In the genomic region with DNA sequence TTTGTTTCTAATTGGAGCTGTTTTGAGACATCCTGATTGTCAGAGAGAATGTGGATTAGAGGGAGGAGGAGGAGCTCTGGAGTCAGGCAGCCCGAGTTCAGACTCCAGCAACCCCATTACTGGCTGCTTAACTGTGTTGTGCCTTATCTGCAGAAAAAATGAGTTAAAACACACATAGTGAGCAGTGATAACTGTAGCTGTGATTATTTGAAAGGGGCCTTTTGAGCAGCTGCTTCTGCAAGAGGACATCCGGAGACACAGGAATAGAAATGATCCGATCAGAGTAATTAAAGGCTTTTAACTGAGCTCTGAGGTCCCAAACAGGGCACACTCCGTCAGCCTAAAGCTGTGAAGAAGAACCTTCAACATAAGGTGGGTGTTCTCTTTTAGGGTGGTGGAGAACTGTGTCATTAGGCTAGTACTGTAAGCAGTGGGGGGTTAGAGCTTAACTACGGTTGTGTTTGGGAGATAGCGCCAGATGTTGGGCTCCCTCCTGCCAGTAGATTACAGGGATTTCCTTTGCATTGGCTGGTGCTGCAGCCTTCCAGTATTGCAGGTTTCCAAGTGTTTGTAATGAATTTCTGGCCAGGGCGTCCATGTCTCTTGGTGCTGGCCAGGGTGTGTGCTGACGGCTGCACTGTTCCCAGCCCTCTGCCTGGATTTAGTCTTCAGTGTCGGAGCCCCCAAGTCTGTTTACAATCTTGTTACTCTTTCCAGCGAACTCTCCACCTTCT, we compare ENCODE assay signal across 9 cellular contexts. TPM values are rescaled to one million over a fixed set of nuclear protein-coding genes. Genes with fewer than 3 reads are reported as not detected.
DNase-seq lines count a peak whose midpoint lies in the region; ATAC-seq and TF ChIP-seq lines count a peak whose summit lies in the region.
"Had no signal": no experiment of that assay in that cellular context is flagged by ENCODE, and none has a peak within 500 bp of the region (broad histone marks: within the 10 kb centered on the region; RNA-seq: fewer than 3 reads in every experiment).

No MANE protein-coding gene starts in this region.

- H3K4me3 Mint-ChIP-seq in CD4-positive, alpha-beta memory T cell: no peak overlapping the region

- no peak for TF ChIP-seq EP300 in gastroesophageal sphincter (IDR thresholded peaks at IDR 0.05)

- H3K9me2 ChIP-seq in OCI-LY7 (ENCODE audit: insufficient read depth, low read length) (no peaks in the 10 kb centered on the region), PC-9 (ENCODE audit: insufficient read depth) (no peaks in the 10 kb centered on the region)

- peaks cover 48 to 84% (median 66%) of the 10 kb centered on the region in 4 donors for H3K4me1 Mint-ChIP-seq in CD4-positive, alpha-beta memory T cell

- H2AFZ ChIP-seq in osteoblast (ENCODE audit: low read length) (no peak overlapping the region), OCI-LY7 (ENCODE audit: low read length) (no peak overlapping the region), PC-9 (no peak overlapping the region)

- peak; percentile 46 for ATAC-seq in SK-N-SH treated with all-trans-retinoic acid at 6 μM for 48 hours
- peak; percentile 85 for ATAC-seq in gastroesophageal sphincter
- no peak for ATAC-seq in GM19351 (IDR thresholded peaks at IDR 0.05; ENCODE audit: unreplicated experiment)

- H3K27ac Mint-ChIP-seq in CD4-positive, alpha-beta memory T cell: peak overlapping the region in 6 of 7 donors; percentile 4 to 81 (median 39)

- no peaks in the 10 kb centered on the region for H3K27me3 Mint-ChIP-seq in CD4-positive, alpha-beta memory T cell

- TF ChIP-seq POLR2A in gastroesophageal sphincter (IDR thresholded peaks at IDR 0.05): no peak

- no peaks in the 10 kb centered on the region for H3F3A ChIP-seq in PC-9 (ENCODE audit: insufficient read depth, low read depth)

- no peak overlapping the region for H3K27ac ChIP-seq in CD4-positive, alpha-beta memory T cell (ENCODE audit: low read depth, low read length)
- peak overlapping the region; percentile 2 to 76 (median 75) for H3K27ac ChIP-seq in gastroesophageal sphincter
- peak overlapping the region; percentile 47 for H3K27ac ChIP-seq in osteoblast (ENCODE audit: low read depth, low read length)
- no peak overlapping the region for H3K27ac ChIP-seq in OCI-LY7 (ENCODE audit: low read depth, low read length, poor library complexity, severe bottlenecking)
- no peak overlapping the region for H3K27ac ChIP-seq in PC-9
- H3K27ac ChIP-seq: HL-60 had no signal

- H3K4me2 ChIP-seq in osteoblast (ENCODE audit: insufficient read depth, low read length) (peak overlapping the region; percentile 85), OCI-LY7 (ENCODE audit: low read length) (no peak overlapping the region), PC-9 (no peak overlapping the region)

- intact Hi-C loops in CD4-positive, alpha-beta memory T cell (cut with micrococcal nuclease): no loop called here
- intact Hi-C loops in OCI-LY7 (cut with micrococcal nuclease; ENCODE audit: unreplicated experiment): no loop called here
- intact Hi-C loops in PC-9 (cut with micrococcal nuclease; ENCODE audit: unreplicated experiment): no loop called here

- H3K79me2 ChIP-seq in osteoblast (ENCODE audit: insufficient read depth, low read length) (peaks cover 97% of the 10 kb centered on the region), OCI-LY7 (ENCODE audit: insufficient read depth, low read depth, low read length) (peaks cover 4% of the 10 kb centered on the region; the same call in 1 of the 2 replicates), PC-9 (ENCODE audit: low read depth) (peaks cover 21% of the 10 kb centered on the region)

- H3K36me3 ChIP-seq in CD4-positive, alpha-beta memory T cell (ENCODE audit: insufficient read depth, low read length): no peaks in the 10 kb centered on the region
- H3K36me3 ChIP-seq in gastroesophageal sphincter (no peaks in the 10 kb centered on the region), osteoblast (ENCODE audit: insufficient read depth, low read length) (no peaks in the 10 kb centered on the region), OCI-LY7 (ENCODE audit: insufficient read depth, low read length) (no peaks in the 10 kb centered on the region), PC-9 (ENCODE audit: low read depth) (no peaks in the 10 kb centered on the region)

- 11 to 15% methylated on average over 9 to 10 of the region's 10 CpGs for WGBS in gastroesophageal sphincter (ENCODE audit: low coverage in 1 of 2), 2 donors

- BruUV-seq in OCI-LY7 (replicated peaks; lab: Mats Ljungman, UMichigan) (no TSS peak), PC-9 (replicated peaks; lab: Mats Ljungman, UMichigan) (no TSS peak)

- H3K27me3 ChIP-seq in CD4-positive, alpha-beta memory T cell (ENCODE audit: insufficient read depth, low read length): no peaks in the 10 kb centered on the region
- H3K27me3 ChIP-seq in gastroesophageal sphincter (no peaks in the 10 kb centered on the region), osteoblast (ENCODE audit: insufficient read depth, low read length) (no peaks in the 10 kb centered on the region), PC-9 (ENCODE audit: insufficient read depth, low read depth) (no peaks in the 10 kb centered on the region)

- TF ChIP-seq CTCF in gastroesophageal sphincter (IDR thresholded peaks at IDR 0.05): no peak
- no peak for TF ChIP-seq CTCF in osteoblast (IDR thresholded peaks at IDR 0.05; ENCODE audit: extremely low read depth, low read depth, low read length)
- no peak for TF ChIP-seq CTCF in OCI-LY7 (conservative IDR thresholded peaks at IDR 0.05; ENCODE audit: low read length)
- TF ChIP-seq CTCF in PC-9 (conservative IDR thresholded peaks at IDR 0.05): no peak

- H3K4me3 ChIP-seq in CD4-positive, alpha-beta memory T cell (ENCODE audit: low read length in 2 of 2): no peak overlapping the region
- peak overlapping the region; percentile 32 to 40 for H3K4me3 ChIP-seq in gastroesophageal sphincter
- peak overlapping the region; percentile 55 for H3K4me3 ChIP-seq in osteoblast (ENCODE audit: insufficient read depth, low read length)
- no peak overlapping the region for H3K4me3 ChIP-seq in OCI-LY7 (ENCODE audit: low read depth, low read length, poor library complexity, severe bottlenecking)
- H3K4me3 ChIP-seq in PC-9: no peak overlapping the region

- CTCF ChIA-PET in CD4-positive, alpha-beta memory T cell (lab: Charles Lee; ENCODE audit: partially characterized antibody): interaction anchor here (0.9 kb wide), 1 partner anchor 11 kb away, joined by 4 read pairs; no protein-coding TSS in a partner anchor
- CTCF ChIA-PET in OCI-LY7 (lab: Charles Lee; ENCODE audit: unreplicated experiment): interaction anchor here (0.8 kb wide), 1 partner anchor 23 kb away, joined by 3 read pairs; no protein-coding TSS in a partner anchor
- CTCF ChIA-PET in PC-9 (lab: Charles Lee): no interaction called here

- H3K9me3 Mint-ChIP-seq in CD4-positive, alpha-beta memory T cell: peaks cover 0 to 1% (median 0%) of the 10 kb centered on the region in 8 donors

- POLR2A ChIA-PET in CD4-positive, alpha-beta memory T cell (lab: Charles Lee; ENCODE audit: partially characterized antibody): interaction anchor here (1.8 kb wide), 1 partner anchor 18 kb away, joined by 4 read pairs; no protein-coding TSS in a partner anchor
- POLR2A ChIA-PET in OCI-LY7 (lab: Charles Lee) (interaction anchor here (0.8 kb wide), 1 partner anchor 9 kb away, joined by 3 read pairs; no protein-coding TSS in a partner anchor), PC-9 (lab: Charles Lee; ENCODE audit: unreplicated experiment) (interaction anchor here (0.6 kb wide), 1 partner anchor 241 kb away, joined by 4 read pairs; no protein-coding TSS in a partner anchor)

- peaks cover 78% of the 10 kb centered on the region for H4K20me1 ChIP-seq in osteoblast (ENCODE audit: insufficient read depth, low read length)
- H4K20me1 ChIP-seq in OCI-LY7 (ENCODE audit: insufficient read depth, low read length): no peaks in the 10 kb centered on the region
- no peaks in the 10 kb centered on the region for H4K20me1 ChIP-seq in PC-9 (ENCODE audit: insufficient read depth)

- H3K4me1 ChIP-seq in CD4-positive, alpha-beta memory T cell (ENCODE audit: insufficient read depth, low read length): peaks cover 74% of the 10 kb centered on the region
- H3K4me1 ChIP-seq in gastroesophageal sphincter (peaks cover 26 to 98% (median 64%) of the 10 kb centered on the region in 3 donors), osteoblast (ENCODE audit: insufficient read depth, low read length) (peaks cover 30% of the 10 kb centered on the region), OCI-LY7 (ENCODE audit: insufficient read depth, low read length, poor library complexity, severe bottlenecking) (peaks cover 6% of the 10 kb centered on the region), PC-9 (replicated peaks; ENCODE audit: insufficient read depth) (no peaks in the 10 kb centered on the region)

- no peaks in the 10 kb centered on the region for H3K9me3 ChIP-seq in CD4-positive, alpha-beta memory T cell (ENCODE audit: control insufficient read depth in 1 of 2, low read length in 2 of 2)
- H3K9me3 ChIP-seq in gastroesophageal sphincter (no peaks in the 10 kb centered on the region), osteoblast (ENCODE audit: low read depth, low read length) (no peaks in the 10 kb centered on the region), OCI-LY7 (ENCODE audit: low read length) (no peaks in the 10 kb centered on the region), PC-9 (ENCODE audit: insufficient read depth, low read depth) (no peaks in the 10 kb centered on the region)

- peaks cover 0 to 15% of the 10 kb centered on the region in 2 donors for H3K36me3 Mint-ChIP-seq in CD4-positive, alpha-beta memory T cell

- no peak for DNase-seq in CD4-positive, alpha-beta memory T cell
- DNase-seq in osteoblast (ENCODE audit: insufficient read length, low spot score, missing footprints): peak; percentile 80
- DNase-seq in OCI-LY7 (ENCODE audit: low spot score): no peak
- no peak for DNase-seq in DMS79 treated with DMSO at 0.1 percent for 48 hours (lab: John Stamatoyannopoulos, UW)
- DNase-seq in PC-9: no peak

TF ChIP-seq in SK-N-SH treated with all-trans-retinoic acid at 6 μM for 48 hours, 23 proteins besides CTCF, POLR2A, EP300 and RAD21 (continues in another document):
- TF ChIP-seq TCF4 (CRISPR knock-in tag; IDR thresholded peaks at IDR 0.05; ENCODE audit: borderline replicate concordance): no peak
- TF ChIP-seq PPARA (CRISPR knock-in tag; IDR thresholded peaks at IDR 0.05; ENCODE audit: borderline replicate concordance): no peak
- no peak for TF ChIP-seq ZNF8 (CRISPR knock-in tag; IDR thresholded peaks at IDR 0.05)
- TF ChIP-seq ESRRG (CRISPR knock-in tag; IDR thresholded peaks at IDR 0.05): no peak

RNA-seq across cellular contexts. Expression of gene ADD1, which starts 24.3 kb away (rescaled TPM):
- 100 to 1,000 TPM; 289 to 293 TPM for total RNA-seq in CD4-positive, alpha-beta memory T cell
- 100 to 1,000 TPM; 159 to 171 TPM for polyA plus RNA-seq in CD4-positive, alpha-beta memory T cell
- total RNA-seq in gastroesophageal sphincter: 100 to 1,000 TPM; 230 to 384 (median 297) TPM
- total RNA-seq in osteoblast: 200 and 204 TPM in 2 replicates
- total RNA-seq in OCI-LY7 (2014; rRNA removed; shearing (Covaris generic)): 77.1 and 85.3 TPM in 2 replicates
- 108 TPM in 2 replicates for total RNA-seq in OCI-LY7 (2022)
- total RNA-seq in PC-9 (2021): 178 and 181 TPM in 2 replicates

Comparison
In these comparisons a context has a peak if more than half of its experiments do, and no peak if none do; other contexts are left out.
1. H3K27ac ChIP-seq: peak in gastroesophageal sphincter (4 of 4) and osteoblast (single experiment); none in CD4-positive, alpha-beta memory T cell (single experiment), OCI-LY7 (single experiment) and PC-9 (single experiment).
2. H3K4me3 ChIP-seq: peak in gastroesophageal sphincter (2 of 2) and osteoblast (single experiment); none in CD4-positive, alpha-beta memory T cell (0 of 2), OCI-LY7 (single experiment) and PC-9 (single experiment).